14 cellular contexts compared by ENCODE assay signal in genomic region chr4:26907731-26908599, GRCh38. TPM values are rescaled to one million over a fixed set of nuclear protein-coding genes. Genes with fewer than 3 reads are reported as not detected.
DNase-seq lines count a peak whose midpoint lies in the region; ATAC-seq and TF ChIP-seq lines count a peak whose summit lies in the region.
"Had no signal": no experiment of that assay in that cellular context is flagged by ENCODE, and none has a peak within 500 bp of the region (broad histone marks: within the 10 kb centered on the region; RNA-seq: fewer than 3 reads in every experiment).

No MANE protein-coding gene starts in this region.

- DNase-seq in AG10803 (ENCODE audit: low read depth) (peak; percentile 4), KBM-7 (no peak), brain microvascular endothelial cell (no peak), SHP77 treated with DMSO at 0.1 percent for 48 hours (lab: John Stamatoyannopoulos, UW) (no peak)
- no peak for DNase-seq in CD8-positive, alpha-beta T cell
- DNase-seq in stimulated activated naive CD4-positive, alpha-beta T cell treated with Interleukin-2 at 50 U/mL for 16 hours (lab: John Stamatoyannopoulos, UW): no peak
- DNase-seq: activated CD4-positive, alpha-beta T cell treated with anti-CD3 and anti-CD28 coated beads for 1 hour; kidney; NCI-H1694; stimulated activated CD4-positive, alpha-beta T cell treated with anti-CD3 and anti-CD28 coated beads, Interleukin-15, amount 100 ng/mL, for 24 hours had no signal

- no peak overlapping the region for H3K27ac ChIP-seq in CD8-positive, alpha-beta T cell (ENCODE audit: low read depth, low read length)
- H3K27ac ChIP-seq in layer of hippocampus (ENCODE audit: low read depth, low read length) (peak overlapping the region; percentile 12), brain microvascular endothelial cell (no peak overlapping the region)
- H3K27ac ChIP-seq: C4-2B, SK-N-MC had no signal

- peaks cover 50% of the 10 kb centered on the region for H3K4me1 ChIP-seq in CD8-positive, alpha-beta T cell (ENCODE audit: insufficient read depth, low read length)

- H3K27me3 ChIP-seq in CD8-positive, alpha-beta T cell (ENCODE audit: insufficient read depth, low read length): no peaks in the 10 kb centered on the region
- H3K27me3 ChIP-seq in layer of hippocampus (ENCODE audit: control insufficient read depth, insufficient read depth, low read length): no peaks in the 10 kb centered on the region
- H3K27me3 ChIP-seq in brain microvascular endothelial cell (replicated peaks): no peaks in the 10 kb centered on the region

- H3K4me1 Mint-ChIP-seq in CD8-positive, alpha-beta T cell (ENCODE audit: low read depth): peaks cover 82% of the 10 kb centered on the region
- peaks cover 57% of the 10 kb centered on the region for H3K4me1 Mint-ChIP-seq in T-helper 1 cell treated with Interleukin-12 subunit alpha and Interleukin-12 subunit beta and Interleukin-4 antibody, amounts not matched to agents 30 μg/mL and 1 μg/mL, for 36 hours (ENCODE audit: low read depth)

- POLR2A ChIA-PET in CD8-positive, alpha-beta T cell (lab: Charles Lee): no interaction called here

- in situ Hi-C loops in KBM-7 (cut with MboI; ENCODE audit: low pct_unique_long_range_greater_than_20kb, low sequenced_read_pairs) (no loop called here), brain microvascular endothelial cell (cut with HindIII; ENCODE audit: low pct_ligation_motif_present, low sequenced_read_pairs) (no loop called here)

- CTCF ChIA-PET in CD8-positive, alpha-beta T cell (lab: Charles Lee): interaction anchor here (0.6 kb wide), 1 partner anchor 52 kb away, joined by 3 read pairs; no protein-coding TSS in a partner anchor

- no peak for TF ChIP-seq CTCF in AG10803 (conservative IDR thresholded peaks at IDR 0.05; ENCODE audit: low read length)
- no peak for TF ChIP-seq CTCF in CD8-positive, alpha-beta T cell (IDR thresholded peaks at IDR 0.05)
- TF ChIP-seq CTCF in brain microvascular endothelial cell (IDR thresholded peaks at IDR 0.05; ENCODE audit: low read depth, low read length, missing control alignments): no peak

- no peaks in the 10 kb centered on the region for H3K9me3 ChIP-seq in CD8-positive, alpha-beta T cell (ENCODE audit: low read length)

- intact Hi-C loops in CD8-positive, alpha-beta T cell (cut with DNase I, micrococcal nuclease): loop anchor here in 1 of 2 experiments (1.0 kb wide), 1 partner anchor 9 kb away; no protein-coding TSS in a partner anchor

- no peak for ATAC-seq in CD8-positive, alpha-beta T cell

- no peak overlapping the region for H3K4me3 ChIP-seq in AG10803 (ENCODE audit: low read length)
- no peak overlapping the region for H3K4me3 ChIP-seq in CD8-positive, alpha-beta T cell (ENCODE audit: low read depth, low read length)
- H3K4me3 ChIP-seq in brain microvascular endothelial cell (ENCODE audit: low read depth, low read length): no peak overlapping the region
- H3K4me3 ChIP-seq: SK-N-MC had no signal

- H3K36me3 Mint-ChIP-seq in CD8-positive, alpha-beta T cell: peaks cover 3% of the 10 kb centered on the region
- peaks cover 14% of the 10 kb centered on the region for H3K36me3 Mint-ChIP-seq in T-helper 1 cell treated with Interleukin-12 subunit alpha and Interleukin-12 subunit beta and Interleukin-4 antibody, amounts not matched to agents 30 μg/mL and 1 μg/mL, for 36 hours (ENCODE audit: low read depth)

- H3K9me3 Mint-ChIP-seq in CD8-positive, alpha-beta T cell: no peaks in the 10 kb centered on the region
- no peaks in the 10 kb centered on the region for H3K9me3 Mint-ChIP-seq in T-helper 1 cell treated with Interleukin-12 subunit alpha and Interleukin-12 subunit beta and Interleukin-4 antibody, amounts not matched to agents 30 μg/mL and 1 μg/mL, for 36 hours

- no peak overlapping the region for H3K4me3 Mint-ChIP-seq in CD8-positive, alpha-beta T cell
- H3K4me3 Mint-ChIP-seq in T-helper 1 cell treated with Interleukin-12 subunit alpha and Interleukin-12 subunit beta and Interleukin-4 antibody, amounts not matched to agents 30 μg/mL and 1 μg/mL, for 36 hours: peak overlapping the region; percentile 64

- no peaks in the 10 kb centered on the region for H3K36me3 ChIP-seq in CD8-positive, alpha-beta T cell (ENCODE audit: insufficient read depth, low read length)
- no peaks in the 10 kb centered on the region for H3K36me3 ChIP-seq in brain microvascular endothelial cell (replicated peaks)

- no peaks in the 10 kb centered on the region for H3K27me3 Mint-ChIP-seq in CD8-positive, alpha-beta T cell (ENCODE audit: low read depth)
- H3K27me3 Mint-ChIP-seq in T-helper 1 cell treated with Interleukin-12 subunit alpha and Interleukin-12 subunit beta and Interleukin-4 antibody, amounts not matched to agents 30 μg/mL and 1 μg/mL, for 36 hours (ENCODE audit: low read depth): no peaks in the 10 kb centered on the region

- H3K27ac Mint-ChIP-seq in CD8-positive, alpha-beta T cell: peak overlapping the region; percentile 18
- peak overlapping the region; percentile 82 for H3K27ac Mint-ChIP-seq in T-helper 1 cell treated with Interleukin-12 subunit alpha and Interleukin-12 subunit beta and Interleukin-4 antibody, amounts not matched to agents 30 μg/mL and 1 μg/mL, for 36 hours

RNA-seq across cellular contexts. Expression of gene STIM2, which starts 47.3 kb away (rescaled TPM):
- 10 to 100 TPM; 61.1 to 67.0 TPM for total RNA-seq in CD8-positive, alpha-beta T cell
